ENCODE assay signal across 1 cellular context in the genomic region with DNA sequence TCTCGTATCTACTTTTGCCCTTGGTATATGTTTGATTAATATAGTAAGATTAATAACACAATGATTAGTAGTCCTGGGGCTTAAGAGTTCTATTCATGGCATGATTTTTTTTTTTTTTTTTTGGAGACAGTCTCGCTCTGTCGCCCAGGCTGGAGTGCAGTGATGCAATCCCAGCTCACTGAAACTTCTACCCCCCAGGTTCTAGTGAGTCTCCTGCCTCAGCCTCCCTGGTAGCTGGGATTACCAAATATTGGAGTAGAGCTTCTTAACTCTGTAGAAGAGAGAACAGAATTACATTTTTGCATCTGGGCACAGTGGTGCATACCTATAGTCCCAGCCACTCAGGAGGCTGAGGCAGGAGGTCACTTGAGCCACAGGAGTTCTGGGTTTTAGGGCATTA.
TF ChIP-seq lines count a peak whose summit lies in the region.

No MANE protein-coding gene starts in this region.

TF ChIP-seq in IMR-90, 13 proteins besides CTCF, POLR2A, EP300 and RAD21:
- TF ChIP-seq CEBPB (IDR thresholded peaks at IDR 0.05; ENCODE audit: low read depth, low read length) (0 out of 2 replicates have a peak, but pooled peaks have one; percentile 25), SMC3 (IDR thresholded peaks at IDR 0.05; ENCODE audit: low read depth, low read length) (no peak)
